In the genomic region with DNA sequence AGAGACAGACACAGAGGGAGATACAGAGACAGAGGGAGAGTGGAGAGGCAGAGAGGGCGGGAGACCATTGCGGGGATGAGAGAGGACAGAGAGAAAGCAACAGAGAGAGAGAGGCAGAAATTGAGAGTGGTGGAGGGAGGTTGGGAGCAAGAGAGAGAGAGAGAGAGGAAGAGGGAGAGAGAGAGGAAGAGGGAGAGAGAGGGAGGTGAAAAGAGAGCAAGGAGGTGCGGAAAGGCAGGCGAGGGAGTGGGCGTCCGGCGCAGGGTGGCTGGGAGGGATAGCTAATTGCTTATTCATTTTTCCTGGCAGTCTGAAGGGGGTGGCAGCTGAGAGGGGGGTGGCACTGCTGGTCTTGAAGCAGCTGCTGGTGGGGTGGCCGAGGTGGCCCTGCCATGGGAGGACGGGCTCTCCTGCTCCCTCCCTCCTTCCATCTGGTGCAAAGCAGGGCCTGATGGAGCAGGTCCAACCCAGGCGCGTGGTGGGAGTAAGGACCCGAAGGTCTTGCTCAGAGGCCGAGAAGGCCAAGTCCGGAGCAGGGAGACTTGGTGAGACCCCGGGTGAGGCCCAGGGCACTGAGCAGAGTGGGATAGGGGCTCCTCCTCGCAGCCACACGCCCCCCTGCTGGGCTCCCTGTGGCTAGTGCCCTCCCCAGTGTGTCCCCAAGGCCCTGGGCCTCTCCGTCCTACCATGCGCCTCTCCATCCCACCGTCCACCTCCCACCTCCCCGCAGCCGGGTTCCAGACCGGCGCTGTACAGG, we compare ENCODE assay signal across 1 cellular context.
TF ChIP-seq lines count a peak whose summit lies in the region.

No MANE protein-coding gene starts in this region.

TF ChIP-seq in SK-N-SH, 30 proteins besides CTCF, POLR2A, EP300 and RAD21 (continued from another document):
- TF ChIP-seq, protein P1, sequence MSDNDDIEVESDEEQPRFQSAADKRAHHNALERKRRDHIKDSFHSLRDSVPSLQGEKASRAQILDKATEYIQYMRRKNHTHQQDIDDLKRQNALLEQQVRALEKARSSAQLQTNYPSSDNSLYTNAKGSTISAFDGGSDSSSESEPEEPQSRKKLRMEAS (IDR thresholded peaks at IDR 0.05; ENCODE audit: low read depth), result no peak
- TF ChIP-seq GATA2 (CRISPR knock-in tag; IDR thresholded peaks at IDR 0.05) (no peak), FOSL2 (IDR thresholded peaks at IDR 0.05; ENCODE audit: borderline replicate concordance, low read depth) (no peak), NRF1 (IDR thresholded peaks at IDR 0.05; ENCODE audit: low read depth, low read length) (no peak), RFX5 (IDR thresholded peaks at IDR 0.05; ENCODE audit: low read length) (no peak), SIN3A (IDR thresholded peaks at IDR 0.05; ENCODE audit: borderline replicate concordance, low read depth, low read length) (no peak), TAF1 (IDR thresholded peaks at IDR 0.05; ENCODE audit: borderline replicate concordance, low read depth, low read length) (no peak), MEF2A (IDR thresholded peaks at IDR 0.05; ENCODE audit: borderline replicate concordance, low read depth) (no peak), CHD2 (IDR thresholded peaks at IDR 0.05; ENCODE audit: low read length, partially characterized antibody) (no peak), TEAD4 (IDR thresholded peaks at IDR 0.05; ENCODE audit: borderline replicate concordance, insufficient read depth) (no peak), NFIC (IDR thresholded peaks at IDR 0.05; ENCODE audit: borderline replicate concordance) (no peak)
